2 cellular contexts compared by ENCODE assay signal in the genomic region with DNA sequence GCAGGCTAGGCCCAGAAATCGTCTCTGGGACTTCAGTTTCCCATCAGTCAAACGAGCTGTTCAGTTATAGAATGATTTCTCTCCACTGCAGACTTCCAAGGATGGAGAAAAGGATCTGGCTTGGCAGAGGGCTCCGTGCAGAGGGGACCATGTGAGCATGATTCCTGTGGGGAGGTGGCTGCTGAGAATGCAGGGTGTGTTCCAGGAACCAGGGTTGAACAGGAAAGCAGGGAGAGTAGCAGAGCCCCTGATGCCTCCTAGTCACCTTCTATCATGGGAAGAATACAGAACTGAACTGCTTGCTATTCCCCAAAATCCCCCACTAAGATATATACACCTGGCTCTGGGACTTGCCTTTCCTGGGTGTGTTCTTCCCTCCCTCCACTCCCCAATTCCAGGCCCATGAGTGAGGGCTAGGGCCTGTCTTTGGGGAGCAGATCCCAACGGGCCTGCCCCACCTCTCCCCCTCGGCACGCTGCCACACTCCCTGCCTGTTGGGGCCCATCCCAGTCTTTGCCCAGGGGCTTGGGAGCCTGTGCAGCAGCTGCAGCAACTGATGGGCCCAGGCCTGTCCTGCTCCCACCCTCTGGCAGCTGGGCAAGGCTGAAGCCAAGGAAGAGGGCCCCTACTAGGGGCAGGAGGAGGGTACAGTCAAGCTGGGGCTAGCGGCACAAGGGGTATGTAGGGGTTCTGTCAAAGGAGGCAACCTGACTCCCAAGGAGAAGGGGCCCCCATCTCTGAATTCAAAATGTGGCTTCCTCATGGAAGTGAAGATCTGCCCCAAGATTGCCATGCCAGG.
TF ChIP-seq lines count a peak whose summit lies in the region.

No MANE protein-coding gene starts in this region.

TF ChIP-seq in SK-N-SH, 30 proteins besides CTCF, POLR2A, EP300 and RAD21 (continued from another document):
- TF ChIP-seq IRF3 (IDR thresholded peaks at IDR 0.05; ENCODE audit: low read depth, low read length) = no peak
- TF ChIP-seq CHD2 (IDR thresholded peaks at IDR 0.05; ENCODE audit: low read length, partially characterized antibody) = no peak
- no peak for TF ChIP-seq USF1 (IDR thresholded peaks at IDR 0.05; ENCODE audit: borderline replicate concordance, low read depth)
- no peak for TF ChIP-seq ZBTB33 (IDR thresholded peaks at IDR 0.05; ENCODE audit: borderline replicate concordance, low read depth)
- TF ChIP-seq TEAD4 (IDR thresholded peaks at IDR 0.05; ENCODE audit: borderline replicate concordance, insufficient read depth) = no peak

TF ChIP-seq in SK-N-SH treated with all-trans-retinoic acid at 6 μM for 48 hours, 23 proteins besides CTCF, POLR2A, EP300 and RAD21 (continued from another document):
- no peak for TF ChIP-seq TCF4 (CRISPR knock-in tag; IDR thresholded peaks at IDR 0.05; ENCODE audit: borderline replicate concordance)
- TF ChIP-seq ZFP3 (CRISPR knock-in tag; IDR thresholded peaks at IDR 0.05) = no peak
- no peak for TF ChIP-seq ZC3H10 (CRISPR knock-in tag; IDR thresholded peaks at IDR 0.05)
- TF ChIP-seq POU6F1 (CRISPR knock-in tag; IDR thresholded peaks at IDR 0.05; ENCODE audit: borderline replicate concordance, low read depth) = no peak
- TF ChIP-seq ISL1 (CRISPR knock-in tag; IDR thresholded peaks at IDR 0.05) = no peak
